In genomic region chr18:6185782-6186181, GRCh38 we compare ENCODE assay signal across 1 cellular context.
A peak's percentile ranks its signal among the peaks of the same experiment; 100 is the strongest.
DNase-seq lines count a peak whose midpoint lies in the region; ATAC-seq and TF ChIP-seq lines count a peak whose summit lies in the region.
"Not testable (repeated sequence)": the region's sequence is repeated elsewhere in the genome, so short reads cannot be mapped to it uniquely, and the experiment has no call there.

No MANE protein-coding gene starts in this region.

- H3K4me1 Mint-ChIP-seq in WTC11: not testable (repeated sequence)

- H3K9me3 Mint-ChIP-seq in WTC11: peaks cover 14% of the 10 kb centered on the region

- POLR2A ChIA-PET in WTC11 (lab: Charles Lee): not testable (repeated sequence)

- ATAC-seq in WTC11: not testable (repeated sequence)

- not testable (repeated sequence) for DNase-seq in WTC11 (ENCODE audit: low spot score)

- H3K27me3 Mint-ChIP-seq in WTC11 (ENCODE audit: low read depth): not testable (repeated sequence)

- TF ChIP-seq CTCF in WTC11 (IDR thresholded peaks at IDR 0.05): not testable (repeated sequence)

- H3K36me3 Mint-ChIP-seq in WTC11: not testable (repeated sequence)

- CTCF ChIA-PET in WTC11 (lab: Charles Lee): not testable (repeated sequence)

- not testable (repeated sequence) for H3K4me3 Mint-ChIP-seq in WTC11

- H3K27ac Mint-ChIP-seq in WTC11: not testable (repeated sequence)

TF ChIP-seq in WTC11, 78 proteins besides CTCF, POLR2A, EP300 and RAD21:
- TF ChIP-seq HMGA2 (CRISPR knock-in tag; IDR thresholded peaks at IDR 0.05): peak; percentile 92
